Comparison of ENCODE assay signal across 1 cellular context in genomic region chr4:83535945-83536648, GRCh38.
TF ChIP-seq lines count a peak whose summit lies in the region.

Gene GPAT3 (plus strand): TSS chr4:83536108. CDS start chr4:83536623, 515 bp downstream.

TF ChIP-seq in HepG2, 621 proteins besides CTCF, POLR2A, EP300 and RAD21 (continued from another document):
- TF ChIP-seq ZNF382 (CRISPR knock-in tag; IDR thresholded peaks at IDR 0.05; ENCODE audit: borderline replicate concordance) = no peak
- no peak for TF ChIP-seq STAG1 (CRISPR knock-in tag; IDR thresholded peaks at IDR 0.05)
- 0 out of 2 replicates have a peak, but pooled peaks have one; percentile 38 for TF ChIP-seq RNF2 (conservative IDR thresholded peaks at IDR 0.05; ENCODE audit: low read depth)
- no peak for TF ChIP-seq MXI1 (IDR thresholded peaks at IDR 0.05; ENCODE audit: borderline replicate concordance, low read depth, low read length)
- 0 out of 2 replicates have a peak, but pooled peaks have one; percentile 19 for TF ChIP-seq ZBTB2 (CRISPR knock-in tag; IDR thresholded peaks at IDR 0.05; ENCODE audit: low read depth)
- no peak for TF ChIP-seq ZNF841 (CRISPR knock-in tag; IDR thresholded peaks at IDR 0.05; ENCODE audit: borderline replicate concordance)
- TF ChIP-seq SIN3A (IDR thresholded peaks at IDR 0.05; ENCODE audit: borderline replicate concordance, low read depth, low read length) = 0 out of 2 replicates have a peak, but pooled peaks have one; percentile 0
- TF ChIP-seq ZNF451 (CRISPR knock-in tag; IDR thresholded peaks at IDR 0.05) = no peak
- no peak for TF ChIP-seq FOXK2 (IDR thresholded peaks at IDR 0.05)
- TF ChIP-seq ETV5 (CRISPR knock-in tag; IDR thresholded peaks at IDR 0.05; ENCODE audit: borderline replicate concordance) = no peak; the same call in 1 of the 2 replicates
- no peak for TF ChIP-seq BRCA1 (CRISPR knock-in tag; IDR thresholded peaks at IDR 0.05)
- no peak for TF ChIP-seq DRAP1 (CRISPR knock-in tag; IDR thresholded peaks at IDR 0.05)
- no peak; the same call in 1 of the 2 replicates for TF ChIP-seq ZNF614 (CRISPR knock-in tag; IDR thresholded peaks at IDR 0.05; ENCODE audit: borderline replicate concordance)
- TF ChIP-seq ZSCAN29 (CRISPR knock-in tag; conservative IDR thresholded peaks at IDR 0.05) = no peak
- no peak for TF ChIP-seq SOX13 (IDR thresholded peaks at IDR 0.05)
- peak in 1 of 2 experiments; percentile 10; a peak in 1 of 4 replicates for TF ChIP-seq SOX13 (CRISPR knock-in tag; conservative IDR thresholded peaks at IDR 0.05 in 1 of 2, IDR thresholded peaks at IDR 0.05 in 1 of 2)
- TF ChIP-seq HNF1A (IDR thresholded peaks at IDR 0.05; ENCODE audit: low read depth) = no peak
- no peak for TF ChIP-seq HNF1A (CRISPR knock-in tag; IDR thresholded peaks at IDR 0.05; ENCODE audit: borderline replicate concordance)
- TF ChIP-seq ZNF12 (CRISPR knock-in tag; IDR thresholded peaks at IDR 0.05) = no peak
- TF ChIP-seq KDM3A (CRISPR knock-in tag; IDR thresholded peaks at IDR 0.05; ENCODE audit: low read depth) = peak; percentile 57; the same call in 1 of the 2 replicates
- no peak for TF ChIP-seq ZNF207 (IDR thresholded peaks at IDR 0.05; ENCODE audit: borderline replicate concordance)
- no peak for TF ChIP-seq IKZF5 (CRISPR knock-in tag; IDR thresholded peaks at IDR 0.05)
- 0 out of 2 replicates have a peak, but pooled peaks have one; percentile 17 for TF ChIP-seq ZNF788 (CRISPR knock-in tag; IDR thresholded peaks at IDR 0.05; ENCODE audit: borderline replicate concordance)
- no peak for TF ChIP-seq ZNF704 (CRISPR knock-in tag; IDR thresholded peaks at IDR 0.05; ENCODE audit: borderline replicate concordance)
- TF ChIP-seq RARG (CRISPR knock-in tag; IDR thresholded peaks at IDR 0.05; ENCODE audit: low read depth) = no peak
- no peak for TF ChIP-seq ZNF292 (CRISPR knock-in tag; IDR thresholded peaks at IDR 0.05; ENCODE audit: borderline replicate concordance, low read depth)
- TF ChIP-seq DR1 (CRISPR knock-in tag; IDR thresholded peaks at IDR 0.05) = no peak
- no peak for TF ChIP-seq SATB2 (CRISPR knock-in tag; IDR thresholded peaks at IDR 0.05)
- TF ChIP-seq ZNF597 (CRISPR knock-in tag; IDR thresholded peaks at IDR 0.05) = no peak
- peak; percentile 52; the same call in 1 of the 2 replicates for TF ChIP-seq ZNF225 (CRISPR knock-in tag; IDR thresholded peaks at IDR 0.05)
- no peak for TF ChIP-seq ZNF691 (CRISPR knock-in tag; IDR thresholded peaks at IDR 0.05; ENCODE audit: borderline replicate concordance, low read depth)
- TF ChIP-seq ZNF468 (CRISPR knock-in tag; IDR thresholded peaks at IDR 0.05) = no peak
- TF ChIP-seq IRF1 (CRISPR knock-in tag; IDR thresholded peaks at IDR 0.05; ENCODE audit: low read depth) = no peak
- peak; percentile 74; the same call in 1 of the 2 replicates for TF ChIP-seq CSRNP1 (CRISPR knock-in tag; IDR thresholded peaks at IDR 0.05)
- no peak for TF ChIP-seq NKX3-1 (CRISPR knock-in tag; IDR thresholded peaks at IDR 0.05)
